Comparison of ENCODE assay signal across 13 cellular contexts in genomic region chr3:60160105-60160791, GRCh38.
"Had no signal": no experiment of that assay in that cellular context is flagged by ENCODE, and none has a peak within 500 bp of the region (broad histone marks: within the 10 kb centered on the region; RNA-seq: fewer than 3 reads in every experiment).

No MANE protein-coding gene starts in this region.

- H3K36me3 Mint-ChIP-seq: neural progenitor cell had no signal

- H3K27ac ChIP-seq: colonic mucosa, neural progenitor cell, pancreas, thoracic aorta had no signal

- H3K27me3 Mint-ChIP-seq: activated CD4-positive, alpha-beta T cell treated with anti-CD3 and anti-CD28 coated beads, Interleukin-2, amount 10 ng/mL, durations not matched to agents 7 days and 5 days; stimulated activated naive CD8-positive, alpha-beta T cell treated with anti-CD3 and anti-CD28 coated beads, Interleukin-15, amount 100 ng/mL, for 72 hours had no signal

- H3K9me3 Mint-ChIP-seq: activated naive CD4-positive, alpha-beta T cell treated with anti-CD3 and anti-CD28 coated beads for 36 hours; neural progenitor cell had no signal

- DNase-seq: activated CD4-positive, alpha-beta T cell treated with anti-CD3 and anti-CD28 coated beads, Interleukin-2, amount 10 ng/mL, durations not matched to agents 7 days and 5 days; activated CD8-positive, alpha-beta memory T cell treated with anti-CD3 and anti-CD28 coated beads for 24 hours; activated naive CD4-positive, alpha-beta T cell treated with anti-CD3 and anti-CD28 coated beads for 36 hours; colonic mucosa; hippocampal formation; kidney glomerular epithelial cell; mesendoderm; pancreas; stimulated activated CD4-positive, alpha-beta T cell treated with anti-CD3 and anti-CD28 coated beads, Interleukin-15, amount 100 ng/mL, for 24 hours; stimulated activated CD4-positive, alpha-beta T cell treated with anti-CD3 and anti-CD28 coated beads, Interleukin-4, amount 100 ng/mL, for 24 hours; stimulated activated naive CD8-positive, alpha-beta T cell treated with anti-CD3 and anti-CD28 coated beads, Interleukin-15, amount 100 ng/mL, for 72 hours had no signal

- H3K4me1 ChIP-seq: colonic mucosa, neural progenitor cell, pancreas had no signal

- H3K4me3 ChIP-seq: colonic mucosa, neural progenitor cell, pancreas, thoracic aorta had no signal

- H3K4me3 Mint-ChIP-seq: activated CD4-positive, alpha-beta T cell treated with anti-CD3 and anti-CD28 coated beads, Interleukin-2, amount 10 ng/mL, durations not matched to agents 7 days and 5 days; activated naive CD4-positive, alpha-beta T cell treated with anti-CD3 and anti-CD28 coated beads for 36 hours; neural progenitor cell; stimulated activated naive CD8-positive, alpha-beta T cell treated with anti-CD3 and anti-CD28 coated beads, Interleukin-15, amount 100 ng/mL, for 72 hours had no signal

- ATAC-seq: pancreas; stimulated activated naive CD8-positive, alpha-beta T cell treated with anti-CD3 and anti-CD28 coated beads, Interleukin-15, amount 100 ng/mL, for 72 hours had no signal

- H3K27ac Mint-ChIP-seq: activated CD4-positive, alpha-beta T cell treated with anti-CD3 and anti-CD28 coated beads, Interleukin-2, amount 10 ng/mL, durations not matched to agents 7 days and 5 days; activated naive CD4-positive, alpha-beta T cell treated with anti-CD3 and anti-CD28 coated beads for 36 hours; neural progenitor cell; stimulated activated naive CD8-positive, alpha-beta T cell treated with anti-CD3 and anti-CD28 coated beads, Interleukin-15, amount 100 ng/mL, for 72 hours had no signal

- H3K4me1 Mint-ChIP-seq: activated CD4-positive, alpha-beta T cell treated with anti-CD3 and anti-CD28 coated beads, Interleukin-2, amount 10 ng/mL, durations not matched to agents 7 days and 5 days; neural progenitor cell had no signal

- H3K36me3 ChIP-seq: colonic mucosa, neural progenitor cell, pancreas, thoracic aorta had no signal

- H3K9me3 ChIP-seq: colonic mucosa, pancreas, thoracic aorta had no signal

- H3K27me3 ChIP-seq: colonic mucosa, neural progenitor cell, pancreas had no signal
